ENCODE assay signal across 8 cellular contexts in the genomic region with DNA sequence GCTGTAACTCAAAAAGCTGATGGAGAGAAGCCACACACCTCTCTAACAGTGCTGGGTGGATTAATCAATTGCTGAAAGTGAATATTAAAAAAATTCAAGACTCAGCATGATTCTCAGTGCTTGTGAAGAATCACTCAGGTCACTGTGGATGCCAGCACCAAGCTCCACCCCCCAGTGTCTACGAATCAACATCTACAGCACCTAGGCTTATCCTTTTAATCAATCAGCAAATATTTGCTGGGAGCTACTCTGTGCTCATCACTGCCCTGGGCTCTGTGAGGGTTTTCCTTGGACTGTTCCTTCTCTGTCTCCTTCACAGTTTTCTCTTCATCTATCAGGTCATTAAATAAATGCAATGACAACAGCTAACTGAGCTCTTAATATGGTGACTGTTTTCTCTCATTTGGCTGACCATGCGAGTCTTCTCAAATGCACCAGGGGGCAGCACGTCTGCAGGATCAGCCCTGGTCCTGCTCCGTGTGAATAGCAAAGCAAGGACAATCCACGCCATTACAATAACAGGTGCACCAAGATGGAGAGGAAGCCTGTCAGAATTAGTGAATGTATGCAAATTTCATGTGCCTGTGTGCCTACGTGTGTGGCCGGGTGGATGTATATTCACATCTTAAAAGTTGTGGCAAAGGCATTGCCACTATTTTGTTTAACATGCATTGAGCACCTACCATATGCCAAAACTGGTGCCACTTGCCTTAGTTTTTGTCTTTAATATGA. TPM values are rescaled to one million over a fixed set of nuclear protein-coding genes. Genes with fewer than 3 reads are reported as not detected.
DNase-seq lines count a peak whose midpoint lies in the region; ATAC-seq and TF ChIP-seq lines count a peak whose summit lies in the region.

No MANE protein-coding gene starts in this region.

- ATAC-seq in GM18498 (IDR thresholded peaks at IDR 0.05; ENCODE audit: unreplicated experiment) (peak; percentile 80), HG02870 (IDR thresholded peaks at IDR 0.05; ENCODE audit: unreplicated experiment) (peak; percentile 88), T-cell (replicated peaks in 1 of 4) (peak in 3 of 4 experiments; percentile 37 to 71 (median 54)), lower lobe of right lung (peak; percentile 82 to 88)
- ATAC-seq in stimulated activated naive B cell treated with anti-CD40 and anti-IgM and Interleukin-4, amounts not matched to agents 10 μg/mL and 1 μg/mL and 100 μg/mL, for 72 hours (replicated peaks) = peak; percentile 96 to 97

- no peak overlapping the region for H3K27ac Mint-ChIP-seq in T-cell
- H3K27ac Mint-ChIP-seq in stimulated activated naive B cell treated with anti-CD40 and anti-IgM and Interleukin-4, amounts not matched to agents 10 μg/mL and 1 μg/mL and 100 μg/mL, for 72 hours = no peak overlapping the region

- H3K4me3 ChIP-seq in AG04450 (ENCODE audit: low read depth, low read length) (no peak overlapping the region), coronary artery (no peak overlapping the region), lower lobe of right lung (no peak overlapping the region)

- H3K9me3 ChIP-seq in AG04450 (ENCODE audit: control insufficient read depth, insufficient read depth, low read length) = no peaks in the 10 kb centered on the region
- no peaks in the 10 kb centered on the region for H3K9me3 ChIP-seq in lower lobe of right lung

- H3K27me3 Mint-ChIP-seq in T-cell = peaks cover 9% of the 10 kb centered on the region in 2 donors
- peaks cover 12 to 17% of the 10 kb centered on the region in 2 donors for H3K27me3 Mint-ChIP-seq in stimulated activated naive B cell treated with anti-CD40 and anti-IgM and Interleukin-4, amounts not matched to agents 10 μg/mL and 1 μg/mL and 100 μg/mL, for 72 hours

- POLR2A ChIA-PET in AG04450 (lab: Yijun Ruan, JAX) = no interaction called here
- POLR2A ChIA-PET in T-cell (lab: Charles Lee) = no interaction called here

- TF ChIP-seq CTCF in AG04450 (IDR thresholded peaks at IDR 0.05; ENCODE audit: low read depth, low read length) (peak; percentile 79), coronary artery (IDR thresholded peaks at IDR 0.05) (peak; percentile 65), lower lobe of right lung (IDR thresholded peaks at IDR 0.05) (peak; percentile 74)

- CTCF ChIA-PET in AG04450 (lab: Charles Lee) = interaction anchor here (0.5 to 9.7 kb wide), 35 partner anchors 8 to 1317 kb away, joined by 3 to 182 read pairs (median 4); no protein-coding TSS in a partner anchor
- CTCF ChIA-PET in T-cell (lab: Charles Lee) = interaction anchor here (0.6 to 2.6 kb wide), 13 partner anchors 16 to 1683 kb away, joined by 3 to 10 read pairs (median 4); no protein-coding TSS in a partner anchor

- H3K4me3 Mint-ChIP-seq in T-cell = no peak overlapping the region
- H3K4me3 Mint-ChIP-seq in stimulated activated naive B cell treated with anti-CD40 and anti-IgM and Interleukin-4, amounts not matched to agents 10 μg/mL and 1 μg/mL and 100 μg/mL, for 72 hours = no peak overlapping the region

- no peaks in the 10 kb centered on the region for H3K4me1 ChIP-seq in lower lobe of right lung

- no peaks in the 10 kb centered on the region for H3K36me3 Mint-ChIP-seq in T-cell
- no peaks in the 10 kb centered on the region for H3K36me3 Mint-ChIP-seq in stimulated activated naive B cell treated with anti-CD40 and anti-IgM and Interleukin-4, amounts not matched to agents 10 μg/mL and 1 μg/mL and 100 μg/mL, for 72 hours

- peaks cover 6 to 12% (median 7%) of the 10 kb centered on the region in 3 donors for H3K9me3 Mint-ChIP-seq in T-cell
- peaks cover 6 to 12% of the 10 kb centered on the region in 2 donors for H3K9me3 Mint-ChIP-seq in stimulated activated naive B cell treated with anti-CD40 and anti-IgM and Interleukin-4, amounts not matched to agents 10 μg/mL and 1 μg/mL and 100 μg/mL, for 72 hours

- H3K27ac ChIP-seq in AG04450 (ENCODE audit: low read depth, low read length) (no peak overlapping the region), coronary artery (no peak overlapping the region), lower lobe of right lung (no peak overlapping the region)

- H3K27me3 ChIP-seq in AG04450 (ENCODE audit: control insufficient read depth, insufficient read depth, low read length) (peaks cover 7% of the 10 kb centered on the region), lower lobe of right lung (ENCODE audit: low read depth) (no peaks in the 10 kb centered on the region)

- DNase-seq in AG04450 (ENCODE audit: low read depth, low spot score) (peak; percentile 26), NCI-H1694 (lab: John Stamatoyannopoulos, UW) (peak; percentile 18), T-cell (peak in 21 of 34 experiments; percentile 6 to 45 (median 15)), coronary artery (ENCODE audit: low spot score) (no peak), lower lobe of right lung (peak; percentile 63)
- peak; percentile 28 for DNase-seq in stimulated activated naive B cell treated with anti-CD40 and anti-IgM and Interleukin-4, amounts not matched to agents 10 μg/mL and 1 μg/mL and 100 μg/mL, for 72 hours

- peaks cover 0 to 10% (median 7%) of the 10 kb centered on the region in 3 donors for H3K4me1 Mint-ChIP-seq in T-cell
- H3K4me1 Mint-ChIP-seq in stimulated activated naive B cell treated with anti-CD40 and anti-IgM and Interleukin-4, amounts not matched to agents 10 μg/mL and 1 μg/mL and 100 μg/mL, for 72 hours = peaks cover 3 to 6% of the 10 kb centered on the region in 2 donors

- H3K36me3 ChIP-seq in lower lobe of right lung = no peaks in the 10 kb centered on the region

- intact Hi-C loops in lower lobe of right lung (cut with DNase I) = loop anchor here (10.0 kb wide), 1 partner anchor 159 kb away; no protein-coding TSS in a partner anchor

RNA-seq across cellular contexts. Expression of gene C13orf42, which starts 14.6 kb away (rescaled TPM):
- polyA plus RNA-seq in AG04450 (2011; rRNA removed) = not detected in 2 replicates
- polyA minus RNA-seq in AG04450 (2011; rRNA and poly(A)+ RNA removed) = not detected in 2 replicates
- total RNA-seq in T-cell (not detected), lower lobe of right lung (not detected)
